8 cellular contexts compared by ENCODE assay signal in the genomic region with DNA sequence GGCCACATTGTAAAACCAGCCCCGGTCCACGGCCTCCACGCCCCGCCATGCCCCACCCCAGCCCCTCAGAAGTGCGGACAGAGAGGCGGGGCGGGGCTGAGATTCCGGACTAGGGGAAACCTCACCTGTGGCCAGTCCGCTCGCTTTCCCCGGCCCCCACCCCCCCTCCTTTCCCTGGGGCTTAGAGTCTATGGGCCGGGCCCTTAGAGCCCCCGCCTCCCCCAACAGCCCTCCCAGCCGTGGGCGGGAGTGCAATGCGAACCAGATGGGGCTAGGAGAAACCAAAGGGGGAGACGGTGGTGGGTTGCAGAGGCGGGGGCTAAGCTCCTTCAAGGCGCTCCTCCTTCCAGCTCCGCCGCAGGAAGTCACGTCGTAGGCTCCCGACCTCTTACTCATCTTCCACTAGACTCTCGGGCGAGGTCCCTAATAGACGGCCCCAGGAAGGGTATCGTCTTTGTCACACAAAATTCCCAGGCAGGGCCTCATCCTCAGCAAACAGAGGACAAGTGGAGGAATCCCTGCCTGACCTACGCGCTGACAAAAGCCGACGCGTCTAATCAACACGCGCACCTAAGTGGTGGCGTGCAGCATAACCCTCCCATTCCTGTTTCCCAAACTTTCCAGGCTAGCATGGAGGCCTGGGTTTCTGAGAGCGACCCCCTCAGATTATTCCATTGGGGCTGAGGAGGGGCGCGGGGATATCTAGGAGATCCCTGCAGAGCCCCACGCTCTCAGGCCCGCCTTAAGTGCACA.
DNase-seq lines count a peak whose midpoint lies in the region; ATAC-seq and TF ChIP-seq lines count a peak whose summit lies in the region.

No MANE protein-coding gene starts in this region.

- ATAC-seq in HG02678 (IDR thresholded peaks at IDR 0.05; ENCODE audit: unreplicated experiment) = peak; percentile 34

- DNase-seq in NCI-H1694 (lab: John Stamatoyannopoulos, UW) (peak; percentile 56), caudate nucleus (lab: John Stamatoyannopoulos, UW) (peak in 33 of 61 donors; percentile 21 to 77 (median 53)), inferior parietal cortex (ENCODE audit: extremely low spot score) (no peak)
- DNase-seq in activated CD4-positive, CD25-positive, alpha-beta regulatory T cell treated with anti-CD3 and anti-CD28 coated beads, Interleukin-2, amount 50 U/mL, for 16 hours (ENCODE audit: low read depth, low spot score) = peak; percentile 58
- DNase-seq in stimulated activated CD4-positive, alpha-beta T cell treated with anti-CD3 and anti-CD28 coated beads, Interleukin-2, amount 100 ng/mL, for 24 hours = peak; percentile 81 to 88

- H3K27ac ChIP-seq in caudate nucleus (ENCODE audit: low read depth, low read length) (peak overlapping the region; percentile 99), layer of hippocampus (ENCODE audit: low read depth, low read length) (peak overlapping the region; percentile 98)

- no peaks in the 10 kb centered on the region for H3K27me3 ChIP-seq in layer of hippocampus (ENCODE audit: control insufficient read depth, insufficient read depth, low read length)

- TF ChIP-seq POLR2A in GM15510 (IDR thresholded peaks at IDR 0.05; ENCODE audit: borderline replicate concordance, extremely low read depth, insufficient read length) = peak; percentile 57
